Comparison of ENCODE assay signal across 1 cellular context in genomic region chr2:175167792-175168563, GRCh38.
TF ChIP-seq lines count a peak whose summit lies in the region.

A gene with protein sequence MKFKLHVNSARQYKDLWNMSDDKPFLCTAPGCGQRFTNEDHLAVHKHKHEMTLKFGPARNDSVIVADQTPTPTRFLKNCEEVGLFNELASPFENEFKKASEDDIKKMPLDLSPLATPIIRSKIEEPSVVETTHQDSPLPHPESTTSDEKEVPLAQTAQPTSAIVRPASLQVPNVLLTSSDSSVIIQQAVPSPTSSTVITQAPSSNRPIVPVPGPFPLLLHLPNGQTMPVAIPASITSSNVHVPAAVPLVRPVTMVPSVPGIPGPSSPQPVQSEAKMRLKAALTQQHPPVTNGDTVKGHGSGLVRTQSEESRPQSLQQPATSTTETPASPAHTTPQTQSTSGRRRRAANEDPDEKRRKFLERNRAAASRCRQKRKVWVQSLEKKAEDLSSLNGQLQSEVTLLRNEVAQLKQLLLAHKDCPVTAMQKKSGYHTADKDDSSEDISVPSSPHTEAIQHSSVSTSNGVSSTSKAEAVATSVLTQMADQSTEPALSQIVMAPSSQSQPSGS (minus strand): TSS chr2:175168203. CDS start chr2:175136443, 31,760 bp downstream.

TF ChIP-seq in K562, 482 proteins besides CTCF, POLR2A, EP300 and RAD21 (continued from another document and continues in another):
- TF ChIP-seq KDM5B (IDR thresholded peaks at IDR 0.05; ENCODE audit: insufficient replicate concordance, low read depth, low read length) = peak; percentile 97
- TF ChIP-seq, protein P1, sequence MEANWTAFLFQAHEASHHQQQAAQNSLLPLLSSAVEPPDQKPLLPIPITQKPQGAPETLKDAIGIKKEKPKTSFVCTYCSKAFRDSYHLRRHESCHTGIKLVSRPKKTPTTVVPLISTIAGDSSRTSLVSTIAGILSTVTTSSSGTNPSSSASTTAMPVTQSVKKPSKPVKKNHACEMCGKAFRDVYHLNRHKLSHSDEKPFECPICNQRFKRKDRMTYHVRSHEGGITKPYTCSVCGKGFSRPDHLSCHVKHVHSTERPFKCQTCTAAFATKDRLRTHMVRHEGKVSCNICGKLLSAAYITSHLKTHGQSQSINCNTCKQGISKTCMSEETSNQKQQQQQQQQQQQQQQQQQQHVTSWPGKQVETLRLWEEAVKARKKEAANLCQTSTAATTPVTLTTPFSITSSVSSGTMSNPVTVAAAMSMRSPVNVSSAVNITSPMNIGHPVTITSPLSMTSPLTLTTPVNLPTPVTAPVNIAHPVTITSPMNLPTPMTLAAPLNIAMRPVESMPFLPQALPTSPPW (CRISPR knock-in tag; IDR thresholded peaks at IDR 0.05) = peak; percentile 99
- TF ChIP-seq NR1H2 (CRISPR knock-in tag; IDR thresholded peaks at IDR 0.05) = peak; percentile 95
- peak; percentile 98 for TF ChIP-seq CHD1 (IDR thresholded peaks at IDR 0.05; ENCODE audit: low read length)
- peak; percentile 92 for TF ChIP-seq TAF7 (tag; IDR thresholded peaks at IDR 0.05)
- peak; percentile 89 for TF ChIP-seq CHAMP1 (IDR thresholded peaks at IDR 0.05)
- TF ChIP-seq ZNF23 (CRISPR knock-in tag; IDR thresholded peaks at IDR 0.05) = no peak
- no peak for TF ChIP-seq ZNF584 (CRISPR knock-in tag; IDR thresholded peaks at IDR 0.05; ENCODE audit: low read depth)
- TF ChIP-seq MAZ (CRISPR knock-in tag; conservative IDR thresholded peaks at IDR 0.05 in 1 of 2, IDR thresholded peaks at IDR 0.05 in 1 of 2) = peak; percentile 66 to 87; a peak in 3 of 4 replicates
- TF ChIP-seq ZC3H11A (IDR thresholded peaks at IDR 0.05; ENCODE audit: low read depth, low read length) = no peak
- no peak for TF ChIP-seq PCBP2 (IDR thresholded peaks at IDR 0.05; ENCODE audit: low read depth, low read length, poor library complexity, severe bottlenecking)
- no peak for TF ChIP-seq ELF4 (CRISPR knock-in tag; IDR thresholded peaks at IDR 0.05)
- no peak for TF ChIP-seq CHCHD3 (CRISPR knock-in tag; IDR thresholded peaks at IDR 0.05)
- no peak for TF ChIP-seq NR2F6 (CRISPR knock-in tag; IDR thresholded peaks at IDR 0.05)
- no peak for TF ChIP-seq HDAC3 (IDR thresholded peaks at IDR 0.05; ENCODE audit: borderline replicate concordance, partially characterized antibody)
- no peak for TF ChIP-seq ZNF696 (CRISPR knock-in tag; conservative IDR thresholded peaks at IDR 0.05)
- TF ChIP-seq ZNF217 (CRISPR knock-in tag; IDR thresholded peaks at IDR 0.05) = no peak
- peak; percentile 69; the same call in 1 of the 2 replicates for TF ChIP-seq KLF13 (tag; IDR thresholded peaks at IDR 0.05; ENCODE audit: borderline replicate concordance, low read depth)
- TF ChIP-seq ZNF639 (CRISPR knock-in tag; conservative IDR thresholded peaks at IDR 0.05 in 1 of 2, IDR thresholded peaks at IDR 0.05 in 1 of 2) = 0 out of 4 replicates have a peak, but pooled peaks of 1 of the 2 experiments have one; percentile 62
- TF ChIP-seq, protein P2, sequence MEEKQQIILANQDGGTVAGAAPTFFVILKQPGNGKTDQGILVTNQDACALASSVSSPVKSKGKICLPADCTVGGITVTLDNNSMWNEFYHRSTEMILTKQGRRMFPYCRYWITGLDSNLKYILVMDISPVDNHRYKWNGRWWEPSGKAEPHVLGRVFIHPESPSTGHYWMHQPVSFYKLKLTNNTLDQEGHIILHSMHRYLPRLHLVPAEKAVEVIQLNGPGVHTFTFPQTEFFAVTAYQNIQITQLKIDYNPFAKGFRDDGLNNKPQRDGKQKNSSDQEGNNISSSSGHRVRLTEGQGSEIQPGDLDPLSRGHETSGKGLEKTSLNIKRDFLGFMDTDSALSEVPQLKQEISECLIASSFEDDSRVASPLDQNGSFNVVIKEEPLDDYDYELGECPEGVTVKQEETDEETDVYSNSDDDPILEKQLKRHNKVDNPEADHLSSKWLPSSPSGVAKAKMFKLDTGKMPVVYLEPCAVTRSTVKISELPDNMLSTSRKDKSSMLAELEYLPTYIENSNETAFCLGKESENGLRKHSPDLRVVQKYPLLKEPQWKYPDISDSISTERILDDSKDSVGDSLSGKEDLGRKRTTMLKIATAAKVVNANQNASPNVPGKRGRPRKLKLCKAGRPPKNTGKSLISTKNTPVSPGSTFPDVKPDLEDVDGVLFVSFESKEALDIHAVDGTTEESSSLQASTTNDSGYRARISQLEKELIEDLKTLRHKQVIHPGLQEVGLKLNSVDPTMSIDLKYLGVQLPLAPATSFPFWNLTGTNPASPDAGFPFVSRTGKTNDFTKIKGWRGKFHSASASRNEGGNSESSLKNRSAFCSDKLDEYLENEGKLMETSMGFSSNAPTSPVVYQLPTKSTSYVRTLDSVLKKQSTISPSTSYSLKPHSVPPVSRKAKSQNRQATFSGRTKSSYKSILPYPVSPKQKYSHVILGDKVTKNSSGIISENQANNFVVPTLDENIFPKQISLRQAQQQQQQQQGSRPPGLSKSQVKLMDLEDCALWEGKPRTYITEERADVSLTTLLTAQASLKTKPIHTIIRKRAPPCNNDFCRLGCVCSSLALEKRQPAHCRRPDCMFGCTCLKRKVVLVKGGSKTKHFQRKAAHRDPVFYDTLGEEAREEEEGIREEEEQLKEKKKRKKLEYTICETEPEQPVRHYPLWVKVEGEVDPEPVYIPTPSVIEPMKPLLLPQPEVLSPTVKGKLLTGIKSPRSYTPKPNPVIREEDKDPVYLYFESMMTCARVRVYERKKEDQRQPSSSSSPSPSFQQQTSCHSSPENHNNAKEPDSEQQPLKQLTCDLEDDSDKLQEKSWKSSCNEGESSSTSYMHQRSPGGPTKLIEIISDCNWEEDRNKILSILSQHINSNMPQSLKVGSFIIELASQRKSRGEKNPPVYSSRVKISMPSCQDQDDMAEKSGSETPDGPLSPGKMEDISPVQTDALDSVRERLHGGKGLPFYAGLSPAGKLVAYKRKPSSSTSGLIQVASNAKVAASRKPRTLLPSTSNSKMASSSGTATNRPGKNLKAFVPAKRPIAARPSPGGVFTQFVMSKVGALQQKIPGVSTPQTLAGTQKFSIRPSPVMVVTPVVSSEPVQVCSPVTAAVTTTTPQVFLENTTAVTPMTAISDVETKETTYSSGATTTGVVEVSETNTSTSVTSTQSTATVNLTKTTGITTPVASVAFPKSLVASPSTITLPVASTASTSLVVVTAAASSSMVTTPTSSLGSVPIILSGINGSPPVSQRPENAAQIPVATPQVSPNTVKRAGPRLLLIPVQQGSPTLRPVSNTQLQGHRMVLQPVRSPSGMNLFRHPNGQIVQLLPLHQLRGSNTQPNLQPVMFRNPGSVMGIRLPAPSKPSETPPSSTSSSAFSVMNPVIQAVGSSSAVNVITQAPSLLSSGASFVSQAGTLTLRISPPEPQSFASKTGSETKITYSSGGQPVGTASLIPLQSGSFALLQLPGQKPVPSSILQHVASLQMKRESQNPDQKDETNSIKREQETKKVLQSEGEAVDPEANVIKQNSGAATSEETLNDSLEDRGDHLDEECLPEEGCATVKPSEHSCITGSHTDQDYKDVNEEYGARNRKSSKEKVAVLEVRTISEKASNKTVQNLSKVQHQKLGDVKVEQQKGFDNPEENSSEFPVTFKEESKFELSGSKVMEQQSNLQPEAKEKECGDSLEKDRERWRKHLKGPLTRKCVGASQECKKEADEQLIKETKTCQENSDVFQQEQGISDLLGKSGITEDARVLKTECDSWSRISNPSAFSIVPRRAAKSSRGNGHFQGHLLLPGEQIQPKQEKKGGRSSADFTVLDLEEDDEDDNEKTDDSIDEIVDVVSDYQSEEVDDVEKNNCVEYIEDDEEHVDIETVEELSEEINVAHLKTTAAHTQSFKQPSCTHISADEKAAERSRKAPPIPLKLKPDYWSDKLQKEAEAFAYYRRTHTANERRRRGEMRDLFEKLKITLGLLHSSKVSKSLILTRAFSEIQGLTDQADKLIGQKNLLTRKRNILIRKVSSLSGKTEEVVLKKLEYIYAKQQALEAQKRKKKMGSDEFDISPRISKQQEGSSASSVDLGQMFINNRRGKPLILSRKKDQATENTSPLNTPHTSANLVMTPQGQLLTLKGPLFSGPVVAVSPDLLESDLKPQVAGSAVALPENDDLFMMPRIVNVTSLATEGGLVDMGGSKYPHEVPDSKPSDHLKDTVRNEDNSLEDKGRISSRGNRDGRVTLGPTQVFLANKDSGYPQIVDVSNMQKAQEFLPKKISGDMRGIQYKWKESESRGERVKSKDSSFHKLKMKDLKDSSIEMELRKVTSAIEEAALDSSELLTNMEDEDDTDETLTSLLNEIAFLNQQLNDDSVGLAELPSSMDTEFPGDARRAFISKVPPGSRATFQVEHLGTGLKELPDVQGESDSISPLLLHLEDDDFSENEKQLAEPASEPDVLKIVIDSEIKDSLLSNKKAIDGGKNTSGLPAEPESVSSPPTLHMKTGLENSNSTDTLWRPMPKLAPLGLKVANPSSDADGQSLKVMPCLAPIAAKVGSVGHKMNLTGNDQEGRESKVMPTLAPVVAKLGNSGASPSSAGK (IDR thresholded peaks at IDR 0.05) = no peak
- no peak for TF ChIP-seq KLF6 (CRISPR knock-in tag; IDR thresholded peaks at IDR 0.05; ENCODE audit: borderline replicate concordance)
- peak; percentile 16; the same call in 1 of the 2 replicates for TF ChIP-seq MBD2 (IDR thresholded peaks at IDR 0.05; ENCODE audit: borderline replicate concordance, low read depth)
- TF ChIP-seq ZNF175 (CRISPR knock-in tag; IDR thresholded peaks at IDR 0.05; ENCODE audit: low read depth) = no peak
- TF ChIP-seq RBM22 (IDR thresholded peaks at IDR 0.05; ENCODE audit: low read depth, low read length, poor library complexity, severe bottlenecking) = peak; percentile 71
- no peak for TF ChIP-seq ZNF785 (CRISPR knock-in tag; IDR thresholded peaks at IDR 0.05)
- no peak for TF ChIP-seq E2F5 (CRISPR knock-in tag; IDR thresholded peaks at IDR 0.05)
- no peak for TF ChIP-seq TAF15 (IDR thresholded peaks at IDR 0.05; ENCODE audit: low read depth, low read length)
- peak; percentile 76 for TF ChIP-seq ZBTB9 (CRISPR knock-in tag; IDR thresholded peaks at IDR 0.05)
- no peak for TF ChIP-seq NFIX (CRISPR knock-in tag; IDR thresholded peaks at IDR 0.05; ENCODE audit: low read depth)
- TF ChIP-seq, protein P3, sequence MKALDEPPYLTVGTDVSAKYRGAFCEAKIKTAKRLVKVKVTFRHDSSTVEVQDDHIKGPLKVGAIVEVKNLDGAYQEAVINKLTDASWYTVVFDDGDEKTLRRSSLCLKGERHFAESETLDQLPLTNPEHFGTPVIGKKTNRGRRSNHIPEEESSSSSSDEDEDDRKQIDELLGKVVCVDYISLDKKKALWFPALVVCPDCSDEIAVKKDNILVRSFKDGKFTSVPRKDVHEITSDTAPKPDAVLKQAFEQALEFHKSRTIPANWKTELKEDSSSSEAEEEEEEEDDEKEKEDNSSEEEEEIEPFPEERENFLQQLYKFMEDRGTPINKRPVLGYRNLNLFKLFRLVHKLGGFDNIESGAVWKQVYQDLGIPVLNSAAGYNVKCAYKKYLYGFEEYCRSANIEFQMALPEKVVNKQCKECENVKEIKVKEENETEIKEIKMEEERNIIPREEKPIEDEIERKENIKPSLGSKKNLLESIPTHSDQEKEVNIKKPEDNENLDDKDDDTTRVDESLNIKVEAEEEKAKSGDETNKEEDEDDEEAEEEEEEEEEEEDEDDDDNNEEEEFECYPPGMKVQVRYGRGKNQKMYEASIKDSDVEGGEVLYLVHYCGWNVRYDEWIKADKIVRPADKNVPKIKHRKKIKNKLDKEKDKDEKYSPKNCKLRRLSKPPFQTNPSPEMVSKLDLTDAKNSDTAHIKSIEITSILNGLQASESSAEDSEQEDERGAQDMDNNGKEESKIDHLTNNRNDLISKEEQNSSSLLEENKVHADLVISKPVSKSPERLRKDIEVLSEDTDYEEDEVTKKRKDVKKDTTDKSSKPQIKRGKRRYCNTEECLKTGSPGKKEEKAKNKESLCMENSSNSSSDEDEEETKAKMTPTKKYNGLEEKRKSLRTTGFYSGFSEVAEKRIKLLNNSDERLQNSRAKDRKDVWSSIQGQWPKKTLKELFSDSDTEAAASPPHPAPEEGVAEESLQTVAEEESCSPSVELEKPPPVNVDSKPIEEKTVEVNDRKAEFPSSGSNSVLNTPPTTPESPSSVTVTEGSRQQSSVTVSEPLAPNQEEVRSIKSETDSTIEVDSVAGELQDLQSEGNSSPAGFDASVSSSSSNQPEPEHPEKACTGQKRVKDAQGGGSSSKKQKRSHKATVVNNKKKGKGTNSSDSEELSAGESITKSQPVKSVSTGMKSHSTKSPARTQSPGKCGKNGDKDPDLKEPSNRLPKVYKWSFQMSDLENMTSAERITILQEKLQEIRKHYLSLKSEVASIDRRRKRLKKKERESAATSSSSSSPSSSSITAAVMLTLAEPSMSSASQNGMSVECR (CRISPR knock-in tag; IDR thresholded peaks at IDR 0.05) = peak; percentile 86; the same call in 1 of the 2 replicates
